ENCODE assay signal across 8 cellular contexts in genomic region chr22:37051629-37052385, GRCh38. TPM values are rescaled to one million over a fixed set of nuclear protein-coding genes. Genes with fewer than 3 reads are reported as not detected.
DNase-seq lines count a peak whose midpoint lies in the region; ATAC-seq and TF ChIP-seq lines count a peak whose summit lies in the region.

TSS of gene KCTD17 (plus strand) at chr22:37051742. CDS start at chr22:37051761, 19 bp downstream.

- H3K4me3 ChIP-seq in fibroblast of villous mesenchyme (ENCODE audit: low read depth, low read length), result peak within 1 kb of the TSS; percentile 66
- H3K4me3 ChIP-seq in neural cell (ENCODE audit: low read length), result peak within 1 kb of the TSS; percentile 83

- DNase-seq in NCI-H1417 (lab: John Stamatoyannopoulos, UW), result peak; percentile 29 to 64 (median 60)
- no peak for DNase-seq in NCI-H1417 treated with DMSO at 0.1 percent for 48 hours (lab: John Stamatoyannopoulos, UW)
- DNase-seq in RWPE1 (ENCODE audit: low spot score), result peak; percentile 63
- peak; percentile 60 for DNase-seq in activated effector memory CD4-positive, alpha-beta T cell treated with Interleukin-2 at 50 U/mL for 16 hours
- peak; percentile 62 for DNase-seq in fibroblast of villous mesenchyme (ENCODE audit: low read depth)

- no peaks in the 10 kb centered on the region for H3K27me3 Mint-ChIP-seq in stimulated activated naive CD8-positive, alpha-beta T cell treated with anti-CD3 and anti-CD28 coated beads, Interleukin-15, Interleukin-2, amounts not matched to agents 100 ng/mL and 50 ng/mL, for 24 hours

- peaks cover 7% of the 10 kb centered on the region for H3K36me3 Mint-ChIP-seq in stimulated activated naive CD8-positive, alpha-beta T cell treated with anti-CD3 and anti-CD28 coated beads, Interleukin-15, Interleukin-2, amounts not matched to agents 100 ng/mL and 50 ng/mL, for 24 hours (ENCODE audit: low read depth)

- no peaks in the 10 kb centered on the region for H3K27me3 ChIP-seq in neural cell (ENCODE audit: insufficient read depth, low read depth, low read length)

- peak within 1 kb of the TSS; percentile 47 for H3K27ac ChIP-seq in RWPE1
- no peak within 1 kb of the TSS for H3K27ac ChIP-seq in neural cell (ENCODE audit: low read length)

- H3K79me2 ChIP-seq in neural cell (replicated peaks; ENCODE audit: insufficient read depth, low read length), result no peaks in the 10 kb centered on the region

- no peaks in the 10 kb centered on the region for H3K9me2 ChIP-seq in neural cell (ENCODE audit: insufficient read depth, low read length)

- H3F3A ChIP-seq in neural cell (ENCODE audit: insufficient read depth, low read length, poor library complexity, severe bottlenecking), result no peaks in the 10 kb centered on the region

- H3K27ac Mint-ChIP-seq in stimulated activated naive CD8-positive, alpha-beta T cell treated with anti-CD3 and anti-CD28 coated beads, Interleukin-15, Interleukin-2, amounts not matched to agents 100 ng/mL and 50 ng/mL, for 24 hours, result peak within 1 kb of the TSS; percentile 63

- peaks cover 12% of the 10 kb centered on the region for H3K4me1 Mint-ChIP-seq in stimulated activated naive CD8-positive, alpha-beta T cell treated with anti-CD3 and anti-CD28 coated beads, Interleukin-15, Interleukin-2, amounts not matched to agents 100 ng/mL and 50 ng/mL, for 24 hours (ENCODE audit: low read depth)

- ATAC-seq in HG03175 (IDR thresholded peaks at IDR 0.05; ENCODE audit: unreplicated experiment), result peak; percentile 77

- TF ChIP-seq CTCF in RWPE1 (conservative IDR thresholded peaks at IDR 0.05; ENCODE audit: low read depth) (0 out of 2 replicates have a peak, but pooled peaks have one; percentile 15), fibroblast of villous mesenchyme (IDR thresholded peaks at IDR 0.05; ENCODE audit: insufficient read depth, low read depth, low read length) (no peak), neural cell (IDR thresholded peaks at IDR 0.05; ENCODE audit: poor library complexity, severe bottlenecking) (peak; percentile 39)

- peak; percentile 42 for TF ChIP-seq RAD21 in neural cell (conservative IDR thresholded peaks at IDR 0.05)

- peak within 1 kb of the TSS; percentile 77 for H3K9ac ChIP-seq in neural cell (ENCODE audit: low read length)

- POLR2A ChIA-PET in RWPE1 (lab: Yijun Ruan, JAX; ENCODE audit: low non-redundant PET), result no interaction called here

- H3K4me3 Mint-ChIP-seq in stimulated activated naive CD8-positive, alpha-beta T cell treated with anti-CD3 and anti-CD28 coated beads, Interleukin-15, Interleukin-2, amounts not matched to agents 100 ng/mL and 50 ng/mL, for 24 hours, result peak within 1 kb of the TSS; percentile 84

- CTCF ChIA-PET in RWPE1 (lab: Yijun Ruan, JAX), result interaction anchor here (0.7 to 1.2 kb wide), 2 partner anchors 19 to 74 kb away, joined by 3 to 4 read pairs; no protein-coding TSS in a partner anchor

- TF ChIP-seq EP300 in neural cell (conservative IDR thresholded peaks at IDR 0.05; ENCODE audit: poor library complexity, severe bottlenecking), result peak; percentile 18

- no peaks in the 10 kb centered on the region for H3K9me3 ChIP-seq in neural cell (ENCODE audit: low read length)

- peak within 1 kb of the TSS; percentile 83 for H2AFZ ChIP-seq in neural cell (ENCODE audit: low read depth, low read length)

- H3K4me2 ChIP-seq in neural cell (ENCODE audit: low read length), result peak within 1 kb of the TSS; percentile 80

- no peaks in the 10 kb centered on the region for H4K20me1 ChIP-seq in neural cell (ENCODE audit: insufficient read depth)

- no peaks in the 10 kb centered on the region for H3K36me3 ChIP-seq in neural cell (ENCODE audit: insufficient read depth, low read length)

- H3K9me3 Mint-ChIP-seq in stimulated activated naive CD8-positive, alpha-beta T cell treated with anti-CD3 and anti-CD28 coated beads, Interleukin-15, Interleukin-2, amounts not matched to agents 100 ng/mL and 50 ng/mL, for 24 hours, result no peaks in the 10 kb centered on the region

TF ChIP-seq in neural cell, 6 proteins besides CTCF, POLR2A, EP300 and RAD21:
- TF ChIP-seq POLR2AphosphoS5 (IDR thresholded peaks at IDR 0.05), result peak; percentile 79
- TF ChIP-seq EZH2 (IDR thresholded peaks at IDR 0.05; ENCODE audit: borderline replicate concordance, insufficient read depth, low read length, poor library complexity, severe bottlenecking), result no peak
- peak; percentile 40 for TF ChIP-seq SMC3 (conservative IDR thresholded peaks at IDR 0.05; ENCODE audit: poor library complexity)
- peak; percentile 36 for TF ChIP-seq REST (IDR thresholded peaks at IDR 0.05; ENCODE audit: borderline replicate concordance)
- peak; percentile 33 for TF ChIP-seq TAF1 (IDR thresholded peaks at IDR 0.05; ENCODE audit: low read depth)
- TF ChIP-seq MXI1 (conservative IDR thresholded peaks at IDR 0.05; ENCODE audit: poor library complexity, severe bottlenecking), result peak; percentile 78

RNA-seq across cellular contexts. Expression of gene KCTD17, which starts in this region (rescaled TPM):
- 28.9 and 34.1 TPM in 2 replicates for total RNA-seq in fibroblast of villous mesenchyme
- 96.3 and 111 TPM in 2 replicates for polyA plus RNA-seq in neural cell
- polyA minus RNA-seq in neural cell, result 51.9 and 60.4 TPM in 2 replicates
